1 cellular context compared by ENCODE assay signal in genomic region chr19:36139473-36140288, GRCh38.
A peak's percentile ranks its signal among the peaks of the same experiment; 100 is the strongest.
TF ChIP-seq lines count a peak whose summit lies in the region.

CAPNS1 (plus strand) TSS chr19:36140066; CDS start chr19:36141012, 946 bp downstream.

TF ChIP-seq in HepG2, 621 proteins besides CTCF, POLR2A, EP300 and RAD21 (continued from another document and continues in another):
- peak; percentile 20; the same call in 1 of the 2 replicates for TF ChIP-seq DZIP1 (CRISPR knock-in tag; IDR thresholded peaks at IDR 0.05)
- TF ChIP-seq ZBTB20 (CRISPR knock-in tag; IDR thresholded peaks at IDR 0.05; ENCODE audit: borderline replicate concordance, low read depth): no peak
- TF ChIP-seq ZNF546 (CRISPR knock-in tag; conservative IDR thresholded peaks at IDR 0.05): 0 out of 2 replicates have a peak, but pooled peaks have one; percentile 50
- peak; percentile 62 for TF ChIP-seq ASH2L (IDR thresholded peaks at IDR 0.05; ENCODE audit: insufficient read length, low read depth, low read length)
- TF ChIP-seq MBNL3 (CRISPR knock-in tag; conservative IDR thresholded peaks at IDR 0.05): no peak
- TF ChIP-seq ZNF510 (CRISPR knock-in tag; IDR thresholded peaks at IDR 0.05; ENCODE audit: low read depth): no peak; the same call in 1 of the 2 replicates
- TF ChIP-seq GRHL1 (CRISPR knock-in tag; conservative IDR thresholded peaks at IDR 0.05): no peak
- no peak for TF ChIP-seq AFF4 (CRISPR knock-in tag; IDR thresholded peaks at IDR 0.05)
- TF ChIP-seq ZNF709 (CRISPR knock-in tag; IDR thresholded peaks at IDR 0.05): no peak; the same call in 1 of the 2 replicates
- TF ChIP-seq ZNF18 (CRISPR knock-in tag; IDR thresholded peaks at IDR 0.05; ENCODE audit: insufficient replicate concordance): peak; percentile 22
- TF ChIP-seq ZNF407 (CRISPR knock-in tag; IDR thresholded peaks at IDR 0.05; ENCODE audit: not compliant biosample characterization): no peak
- no peak; the same call in 1 of the 2 replicates for TF ChIP-seq ZNF263 (CRISPR knock-in tag; IDR thresholded peaks at IDR 0.05)
- TF ChIP-seq HCFC1 (IDR thresholded peaks at IDR 0.05; ENCODE audit: low read depth, low read length): peak; percentile 47; the same call in 1 of the 2 replicates
- TF ChIP-seq HINFP (CRISPR knock-in tag; IDR thresholded peaks at IDR 0.05; ENCODE audit: low read depth): 0 out of 2 replicates have a peak, but pooled peaks have one; percentile 58
- no peak for TF ChIP-seq ZNF644 (CRISPR knock-in tag; IDR thresholded peaks at IDR 0.05; ENCODE audit: low read depth)
- no peak for TF ChIP-seq PBX3 (CRISPR knock-in tag; IDR thresholded peaks at IDR 0.05; ENCODE audit: borderline replicate concordance)
- no peak; the same call in 1 of the 2 replicates for TF ChIP-seq ZSCAN21 (CRISPR knock-in tag; IDR thresholded peaks at IDR 0.05; ENCODE audit: borderline replicate concordance)
- peak; percentile 85 for TF ChIP-seq CBFB (CRISPR knock-in tag; IDR thresholded peaks at IDR 0.05)
- TF ChIP-seq TFE3 (CRISPR knock-in tag; IDR thresholded peaks at IDR 0.05): peak; percentile 51
- no peak for TF ChIP-seq GLI4 (CRISPR knock-in tag; IDR thresholded peaks at IDR 0.05; ENCODE audit: borderline replicate concordance)
- TF ChIP-seq SMAD3 (CRISPR knock-in tag; IDR thresholded peaks at IDR 0.05): peak; percentile 36; the same call in 1 of the 2 replicates
- no peak for TF ChIP-seq CBX5 (CRISPR knock-in tag; IDR thresholded peaks at IDR 0.05; ENCODE audit: borderline replicate concordance)
- TF ChIP-seq DPF2 (CRISPR knock-in tag; IDR thresholded peaks at IDR 0.05; ENCODE audit: borderline replicate concordance, low read depth): no peak
- TF ChIP-seq CENPX (CRISPR knock-in tag; IDR thresholded peaks at IDR 0.05): no peak
